In the genomic region with DNA sequence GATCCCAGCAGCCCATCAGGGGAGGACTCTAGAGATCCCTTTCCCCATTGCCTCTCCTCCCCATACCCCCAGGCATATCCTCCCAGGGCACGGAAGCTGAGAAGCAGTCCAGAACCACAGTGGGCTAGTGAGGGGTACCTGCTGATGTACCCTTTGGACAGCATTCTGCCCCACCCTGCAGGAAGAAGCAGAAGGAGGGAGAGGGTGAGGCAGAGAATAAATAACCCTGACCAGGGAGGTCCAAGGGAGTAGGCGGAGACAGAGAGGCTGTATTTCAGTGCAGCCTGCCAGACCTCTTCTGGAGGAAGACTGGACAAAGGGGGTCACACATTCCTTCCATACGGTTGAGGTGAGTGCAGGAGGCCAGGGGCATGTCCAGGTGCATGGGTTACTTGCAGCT, we compare ENCODE assay signal across 21 cellular contexts. TPM values are rescaled to one million over a fixed set of nuclear protein-coding genes. Genes with fewer than 3 reads are reported as not detected.
"Had no signal": no experiment of that assay in that cellular context is flagged by ENCODE, and none has a peak within 500 bp of the region (broad histone marks: within the 10 kb centered on the region; RNA-seq: fewer than 3 reads in every experiment).

A gene with protein sequence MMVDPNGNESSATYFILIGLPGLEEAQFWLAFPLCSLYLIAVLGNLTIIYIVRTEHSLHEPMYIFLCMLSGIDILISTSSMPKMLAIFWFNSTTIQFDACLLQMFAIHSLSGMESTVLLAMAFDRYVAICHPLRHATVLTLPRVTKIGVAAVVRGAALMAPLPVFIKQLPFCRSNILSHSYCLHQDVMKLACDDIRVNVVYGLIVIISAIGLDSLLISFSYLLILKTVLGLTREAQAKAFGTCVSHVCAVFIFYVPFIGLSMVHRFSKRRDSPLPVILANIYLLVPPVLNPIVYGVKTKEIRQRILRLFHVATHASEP (plus strand): TSS at position 301 of the 400 bp plus-strand sequence. CDS start 8,545 bp downstream, outside the sequence.

- FAIRE-seq: endothelial cell of umbilical vein had no signal

- H3K36me3 ChIP-seq: adrenal gland, SJCRH30 had no signal

- H3K9me3 Mint-ChIP-seq: activated CD4-positive, alpha-beta memory T cell treated with anti-CD3 and anti-CD28 coated beads for 36 hours; naive thymus-derived CD8-positive, alpha-beta T cell had no signal

- H3K4me3 Mint-ChIP-seq: activated CD4-positive, alpha-beta memory T cell treated with anti-CD3 and anti-CD28 coated beads for 36 hours; activated CD4-positive, alpha-beta T cell treated with anti-CD3 and anti-CD28 coated beads for 36 hours; activated CD8-positive, alpha-beta memory T cell treated with anti-CD3 and anti-CD28 coated beads, Interleukin-2, amount 10 ng/mL, durations not matched to agents 7 days and 5 days; naive thymus-derived CD8-positive, alpha-beta T cell; T-helper 17 cell had no signal

- H3K4me1 ChIP-seq: adrenal gland, foreskin keratinocyte had no signal

- H3K27ac ChIP-seq: adrenal gland, foreskin keratinocyte, SJCRH30 had no signal

- DNase-seq: activated CD4-positive, alpha-beta memory T cell treated with anti-CD3 and anti-CD28 coated beads for 36 hours; activated CD4-positive, alpha-beta T cell treated with anti-CD3 and anti-CD28 coated beads for 36 hours; activated CD8-positive, alpha-beta memory T cell treated with anti-CD3 and anti-CD28 coated beads, Interleukin-2, amount 10 ng/mL, durations not matched to agents 7 days and 5 days; activated naive CD4-positive, alpha-beta T cell treated with anti-CD3 and anti-CD28 coated beads, Interleukin-2, amount 50 U/mL, for 16 hours; activated T-cell treated with anti-CD3 and anti-CD28 coated beads, Interleukin-2, amount 50 U/mL, for 1 hour; caudate nucleus; cortex of kidney; effector CD4-positive, alpha-beta T cell; foreskin keratinocyte; head of caudate nucleus; mesenchymal stem cell; naive thymus-derived CD8-positive, alpha-beta T cell; occipital lobe; stimulated activated CD4-positive, alpha-beta T cell treated with anti-CD3 and anti-CD28 coated beads, Interleukin-2, amount 100 ng/mL, for 48 hours; stimulated activated naive CD4-positive, alpha-beta T cell; T-helper 17 cell; trophoblast cell had no signal

- ATAC-seq: activated CD4-positive, alpha-beta T cell treated with anti-CD3 and anti-CD28 coated beads for 36 hours; activated CD8-positive, alpha-beta memory T cell treated with anti-CD3 and anti-CD28 coated beads, Interleukin-2, amount 10 ng/mL, durations not matched to agents 7 days and 5 days; foreskin keratinocyte; left lobe of liver; T-helper 17 cell had no signal

- H3K4me3 ChIP-seq: adrenal gland, SJCRH30 had no signal

- H3K9me3 ChIP-seq: adrenal gland, SJCRH30 had no signal

- H3K27ac Mint-ChIP-seq: activated CD4-positive, alpha-beta memory T cell treated with anti-CD3 and anti-CD28 coated beads for 36 hours; activated CD4-positive, alpha-beta T cell treated with anti-CD3 and anti-CD28 coated beads for 36 hours; activated CD8-positive, alpha-beta memory T cell treated with anti-CD3 and anti-CD28 coated beads, Interleukin-2, amount 10 ng/mL, durations not matched to agents 7 days and 5 days; naive thymus-derived CD8-positive, alpha-beta T cell; T-helper 17 cell had no signal

- H3K4me1 Mint-ChIP-seq: activated CD4-positive, alpha-beta T cell treated with anti-CD3 and anti-CD28 coated beads for 36 hours; activated CD8-positive, alpha-beta memory T cell treated with anti-CD3 and anti-CD28 coated beads, Interleukin-2, amount 10 ng/mL, durations not matched to agents 7 days and 5 days; naive thymus-derived CD8-positive, alpha-beta T cell had no signal

- H3K36me3 Mint-ChIP-seq: activated CD4-positive, alpha-beta memory T cell treated with anti-CD3 and anti-CD28 coated beads for 36 hours; activated CD8-positive, alpha-beta memory T cell treated with anti-CD3 and anti-CD28 coated beads, Interleukin-2, amount 10 ng/mL, durations not matched to agents 7 days and 5 days; naive thymus-derived CD8-positive, alpha-beta T cell had no signal

- H3K27me3 ChIP-seq: adrenal gland, SJCRH30 had no signal

RNA-seq across cellular contexts. Expression of the gene that starts here (rescaled TPM):
- total RNA-seq: activated CD4-positive, alpha-beta memory T cell treated with anti-CD3 and anti-CD28 coated beads for 36 hours; activated CD4-positive, alpha-beta T cell treated with anti-CD3 and anti-CD28 coated beads for 36 hours; activated CD8-positive, alpha-beta memory T cell treated with anti-CD3 and anti-CD28 coated beads, Interleukin-2, amount 10 ng/mL, durations not matched to agents 7 days and 5 days; adrenal gland; endothelial cell of umbilical vein; foreskin keratinocyte; left lobe of liver; naive thymus-derived CD8-positive, alpha-beta T cell; SJCRH30; T-helper 17 cell had no signal
- polyA plus RNA-seq: endothelial cell of umbilical vein; foreskin keratinocyte; naive thymus-derived CD8-positive, alpha-beta T cell had no signal
